Comparison of ENCODE assay signal across 13 cellular contexts in the genomic region with DNA sequence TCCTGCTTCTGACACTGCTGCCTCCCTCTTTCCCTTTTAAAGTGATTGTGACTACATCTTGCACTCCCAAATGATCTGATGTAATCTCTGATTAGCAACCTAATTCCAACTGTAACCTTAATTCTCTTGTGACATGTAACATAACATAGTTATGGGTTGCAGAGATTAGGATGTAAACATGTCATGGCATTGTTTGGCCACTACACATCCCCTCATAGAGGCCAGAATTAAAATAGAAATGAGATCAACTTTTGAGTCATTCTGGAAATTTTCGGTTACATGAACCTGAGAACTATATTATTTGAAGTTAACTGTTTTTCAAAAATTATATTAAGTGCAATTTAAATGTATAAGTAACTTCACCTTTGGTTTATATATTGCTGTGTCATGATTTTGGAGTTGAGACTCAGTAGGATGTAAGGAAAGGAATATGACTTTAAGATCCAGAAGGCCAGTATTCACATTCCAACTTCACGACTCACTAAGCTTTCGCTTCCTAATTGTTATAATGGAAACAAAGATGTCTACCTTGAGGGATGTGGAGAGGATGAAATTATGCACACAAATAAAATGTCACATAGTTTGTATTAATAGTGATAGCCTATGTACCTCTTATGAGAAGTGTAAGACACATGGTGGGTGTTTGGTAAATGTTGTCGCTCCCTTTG.
"Had no signal": no experiment of that assay in that cellular context is flagged by ENCODE, and none has a peak within 500 bp of the region (broad histone marks: within the 10 kb centered on the region; RNA-seq: fewer than 3 reads in every experiment).

No MANE protein-coding gene starts in this region.

- H3K27me3 Mint-ChIP-seq: naive B cell; stimulated activated naive B cell treated with anti-CD40 and anti-IgM and Interleukin-4, amounts not matched to agents 10 μg/mL and 1 μg/mL and 100 μg/mL, for 72 hours had no signal

- ATAC-seq: activated naive CD4-positive, alpha-beta T cell treated with anti-CD3 and anti-CD28 coated beads, Interleukin-2, amount 50 U/mL, for 72 hours; gastrocnemius medialis; stimulated activated naive B cell treated with anti-CD40 and anti-IgM and Interleukin-4, amounts not matched to agents 10 μg/mL and 1 μg/mL and 100 μg/mL, for 72 hours had no signal

- H3K27ac ChIP-seq: gastrocnemius medialis, sigmoid colon had no signal

- H3K36me3 ChIP-seq: gastrocnemius medialis, sigmoid colon had no signal

- H3K27ac Mint-ChIP-seq: activated naive CD4-positive, alpha-beta T cell treated with anti-CD3 and anti-CD28 coated beads, Interleukin-2, amount 50 U/mL, for 72 hours; naive B cell; stimulated activated naive B cell treated with anti-CD40 and anti-IgM and Interleukin-4, amounts not matched to agents 10 μg/mL and 1 μg/mL and 100 μg/mL, for 72 hours had no signal

- H3K9me3 ChIP-seq: gastrocnemius medialis, sigmoid colon had no signal

- H3K4me3 ChIP-seq: gastrocnemius medialis, sigmoid colon had no signal

- H3K4me1 Mint-ChIP-seq: naive B cell; stimulated activated naive B cell treated with anti-CD40 and anti-IgM and Interleukin-4, amounts not matched to agents 10 μg/mL and 1 μg/mL and 100 μg/mL, for 72 hours had no signal

- H3K9me3 Mint-ChIP-seq: stimulated activated naive B cell treated with anti-CD40 and anti-IgM and Interleukin-4, amounts not matched to agents 10 μg/mL and 1 μg/mL and 100 μg/mL, for 72 hours had no signal

- DNase-seq: activated CD4-positive, alpha-beta T cell treated with anti-CD3 and anti-CD28 coated beads, Interleukin-2, amount 50 U/mL, for 1 hour; amniotic stem cell; gastrocnemius medialis; midbrain; naive B cell; sigmoid colon; stimulated activated CD4-positive, alpha-beta T cell treated with anti-CD3 and anti-CD28 coated beads, Interleukin-2, amount 100 ng/mL, for 24 hours; stimulated activated naive B cell treated with anti-CD40 and anti-IgM and Interleukin-4, amounts not matched to agents 10 μg/mL and 1 μg/mL and 100 μg/mL, for 72 hours; substantia nigra; trophoblast cell had no signal

- H3K4me3 Mint-ChIP-seq: naive B cell; stimulated activated naive B cell treated with anti-CD40 and anti-IgM and Interleukin-4, amounts not matched to agents 10 μg/mL and 1 μg/mL and 100 μg/mL, for 72 hours had no signal

- H3K4me1 ChIP-seq: gastrocnemius medialis, sigmoid colon had no signal

- FAIRE-seq: colon, endothelial cell of umbilical vein had no signal

- H3K36me3 Mint-ChIP-seq: activated naive CD4-positive, alpha-beta T cell treated with anti-CD3 and anti-CD28 coated beads, Interleukin-2, amount 50 U/mL, for 72 hours; naive B cell; stimulated activated naive B cell treated with anti-CD40 and anti-IgM and Interleukin-4, amounts not matched to agents 10 μg/mL and 1 μg/mL and 100 μg/mL, for 72 hours had no signal

- H3K27me3 ChIP-seq: gastrocnemius medialis, sigmoid colon had no signal
